21 cellular contexts compared by ENCODE assay signal in the genomic region with DNA sequence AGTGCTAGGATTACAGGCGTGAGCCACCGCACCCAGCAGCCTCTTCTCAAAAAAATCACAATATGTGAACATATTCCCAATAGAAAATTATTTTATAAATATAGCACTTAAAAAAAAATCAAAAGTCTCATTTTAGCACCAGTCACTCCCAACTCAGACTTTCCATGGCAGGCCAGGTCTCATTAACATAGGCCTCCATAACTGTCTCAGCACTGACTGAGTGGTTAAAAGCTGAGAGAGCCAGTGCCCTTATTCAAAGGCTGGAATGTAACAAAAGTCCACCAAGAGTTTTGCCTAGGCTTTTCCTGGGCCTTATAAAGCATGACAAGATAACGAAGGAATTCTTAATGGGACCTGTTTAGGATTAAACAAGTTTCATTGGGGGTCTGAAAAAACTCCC.
"Had no signal": no experiment of that assay in that cellular context is flagged by ENCODE, and none has a peak within 500 bp of the region (broad histone marks: within the 10 kb centered on the region; RNA-seq: fewer than 3 reads in every experiment).

No MANE protein-coding gene starts in this region.

- ATAC-seq: activated naive CD8-positive, alpha-beta T cell treated with anti-CD3 and anti-CD28 coated beads, Interleukin-2, amount 50 U/mL, for 24 hours; body of pancreas; WTC11 had no signal

- H3K27ac Mint-ChIP-seq: activated CD4-positive, alpha-beta memory T cell treated with anti-CD3 and anti-CD28 coated beads, Interleukin-2, amount 10 ng/mL, durations not matched to agents 7 days and 5 days; activated CD4-positive, alpha-beta T cell treated with anti-CD3 and anti-CD28 coated beads, Interleukin-2, amount 10 ng/mL, durations not matched to agents 7 days and 5 days; activated naive CD4-positive, alpha-beta T cell treated with anti-CD3 and anti-CD28 coated beads, Interleukin-2, amount 50 U/mL, for 24 hours; activated naive CD8-positive, alpha-beta T cell treated with anti-CD3 and anti-CD28 coated beads, Interleukin-2, amount 50 U/mL, for 24 hours; T-helper 17 cell; WTC11 had no signal

- H3K36me3 Mint-ChIP-seq: activated naive CD4-positive, alpha-beta T cell treated with anti-CD3 and anti-CD28 coated beads, Interleukin-2, amount 50 U/mL, for 24 hours had no signal

- DNase-seq: activated CD4-positive, alpha-beta memory T cell treated with anti-CD3 and anti-CD28 coated beads, Interleukin-2, amount 10 ng/mL, durations not matched to agents 7 days and 5 days; activated CD4-positive, alpha-beta T cell treated with anti-CD3 and anti-CD28 coated beads for 1 hour; activated naive CD8-positive, alpha-beta T cell treated with anti-CD3 and anti-CD28 coated beads, Interleukin-2, amount 50 U/mL, for 24 hours; activated T-cell treated with anti-CD3 and anti-CD28 coated beads, Interleukin-2, amount 50 U/mL, for 48 hours; amniotic stem cell; body of pancreas; central memory CD4-positive, alpha-beta T cell; KG1; NCI-H1105; NCI-H1436; NCI-H1694 treated with DMSO at 0.1 percent for 48 hours; NCI-H2029 treated with DMSO at 0.1 percent for 48 hours; NCI-H345; NCI-H510A; NCI-H526 treated with DMSO at 0.1 percent for 48 hours; SIG-M5; T-helper 17 cell; T-helper 9 cell had no signal

- H3K9me3 Mint-ChIP-seq: activated CD4-positive, alpha-beta T cell treated with anti-CD3 and anti-CD28 coated beads, Interleukin-2, amount 10 ng/mL, durations not matched to agents 7 days and 5 days; activated naive CD4-positive, alpha-beta T cell treated with anti-CD3 and anti-CD28 coated beads, Interleukin-2, amount 50 U/mL, for 24 hours had no signal
